21 cellular contexts compared by ENCODE assay signal in genomic region chr4:22440999-22441398, GRCh38.
DNase-seq lines count a peak whose midpoint lies in the region; ATAC-seq, FAIRE-seq and TF ChIP-seq lines count a peak whose summit lies in the region.
"Had no signal": no experiment of that assay in that cellular context is flagged by ENCODE, and none has a peak within 500 bp of the region (broad histone marks: within the 10 kb centered on the region; RNA-seq: fewer than 3 reads in every experiment).

No MANE protein-coding gene starts in this region.

- FAIRE-seq in HepG2 (lab: Jason Lieb, UNC) = no peak
- FAIRE-seq: A549, GM12891 had no signal

- H3K27me3 ChIP-seq in liver (ENCODE audit: control insufficient read depth in 4 of 4, insufficient read depth in 4 of 4, low read length in 3 of 4) (no peaks in the 10 kb centered on the region), HepG2 (ENCODE audit: control insufficient read depth in 1 of 2, insufficient read depth in 2 of 2, low read length in 2 of 2) (no peaks in the 10 kb centered on the region)
- H3K27me3 ChIP-seq: BLaER1 treated with 17β-estradiol and CSF1 and Interleukin-3, amounts not matched to agents 10 nM and 100 nM had no signal

- TF ChIP-seq RAD21 in liver (IDR thresholded peaks at IDR 0.05) (no peak), HepG2 (CRISPR knock-in tag; IDR thresholded peaks at IDR 0.05) (no peak)

- peak overlapping the region in 1 of 2 donors; percentile 56 for H3K27ac ChIP-seq in liver (ENCODE audit: low read depth in 1 of 2, low read length in 2 of 2)
- H3K27ac ChIP-seq in HepG2 (ENCODE audit: extremely low read length, insufficient read depth, low read length) = no peak overlapping the region
- H3K27ac ChIP-seq: 22Rv1; A549; BLaER1 treated with 17β-estradiol and CSF1 and Interleukin-3, amounts not matched to agents 10 nM and 100 nM; C4-2B had no signal

- peak overlapping the region; percentile 57 to 83 (median 66) for H3K4me3 ChIP-seq in liver (ENCODE audit: low read depth in 1 of 3, low read length in 3 of 3)
- H3K4me3 ChIP-seq in HepG2 (replicated peaks in 1 of 3; ENCODE audit: insufficient read depth in 1 of 3, low read depth in 2 of 3, low read length in 3 of 3) = no peak overlapping the region
- H3K4me3 ChIP-seq: A549; BLaER1 treated with 17β-estradiol and CSF1 and Interleukin-3, amounts not matched to agents 10 nM and 100 nM had no signal

- peaks cover 38% of the 10 kb centered on the region for H3K4me1 Mint-ChIP-seq in T-helper 2 cell treated with Interferon-gamma antibody and Interleukin-4, amounts not matched to agents 5 μg/mL and 100 μg/mL, for 36 hours (ENCODE audit: low read depth)
- H3K4me1 Mint-ChIP-seq in nephron progenitor cell = no peaks in the 10 kb centered on the region
- H3K4me1 Mint-ChIP-seq: B cell had no signal

- H3K9me3 Mint-ChIP-seq in T-helper 2 cell treated with Interferon-gamma antibody and Interleukin-4, amounts not matched to agents 5 μg/mL and 100 μg/mL, for 36 hours = no peaks in the 10 kb centered on the region
- no peaks in the 10 kb centered on the region for H3K9me3 Mint-ChIP-seq in nephron progenitor cell
- H3K9me3 Mint-ChIP-seq: CD4-positive, alpha-beta T cell; CD8-positive, alpha-beta T cell had no signal

- CTCF ChIA-PET in HepG2 (lab: Yijun Ruan, JAX; ENCODE audit: low intra/inter-chr PET ratio, low total read pairs) = no interaction called here

- no peak for TF ChIP-seq POLR2A in HepG2 (IDR thresholded peaks at IDR 0.05; ENCODE audit: insufficient read depth in 1 of 2, low read depth in 2 of 2, low read length in 2 of 2)

- no peak for DNase-seq in T-helper 2 cell treated with Interferon-gamma antibody and Interleukin-4, amounts not matched to agents 5 μg/mL and 100 μg/mL, for 36 hours (ENCODE audit: low spot score)
- DNase-seq in T-helper 2 cell = no peak
- no peak for DNase-seq in HepG2 (ENCODE audit: low spot score)
- DNase-seq in left lobe of liver (ENCODE audit: low spot score) = no peak
- DNase-seq in nephron progenitor cell = no peak
- no peak for DNase-seq in KBM-7
- DNase-seq: AML-193; Caco-2; Calu3; CD4-positive, alpha-beta T cell; CD8-positive, alpha-beta T cell; DMS79 treated with DMSO at 0.1 percent for 48 hours; GF-D8 had no signal

- H3K79me2 ChIP-seq in HepG2 (ENCODE audit: insufficient read depth, low read length) = no peaks in the 10 kb centered on the region

- intact Hi-C loops in HepG2 (cut with micrococcal nuclease; ENCODE audit: unreplicated experiment) = no loop called here

- no peaks in the 10 kb centered on the region for H3K27me3 Mint-ChIP-seq in T-helper 2 cell treated with Interferon-gamma antibody and Interleukin-4, amounts not matched to agents 5 μg/mL and 100 μg/mL, for 36 hours (ENCODE audit: low read depth)
- no peaks in the 10 kb centered on the region for H3K27me3 Mint-ChIP-seq in nephron progenitor cell (ENCODE audit: low read depth, poor library complexity)
- H3K27me3 Mint-ChIP-seq: B cell; CD4-positive, alpha-beta T cell had no signal

- TF ChIP-seq CTCF in liver (IDR thresholded peaks at IDR 0.05; ENCODE audit: low read depth, low read length, missing input control) (no peak), HepG2 (CRISPR knock-in tag; IDR thresholded peaks at IDR 0.05) (no peak), nephron progenitor cell (IDR thresholded peaks at IDR 0.05) (no peak)

- TF ChIP-seq EP300 in HepG2 (IDR thresholded peaks at IDR 0.05; ENCODE audit: low read depth in 2 of 2, low read length in 2 of 2) (no peak), HepG2 (CRISPR knock-in tag; IDR thresholded peaks at IDR 0.05; ENCODE audit: borderline replicate concordance) (no peak)

- peak overlapping the region; percentile 1 for H3K4me3 Mint-ChIP-seq in T-helper 2 cell treated with Interferon-gamma antibody and Interleukin-4, amounts not matched to agents 5 μg/mL and 100 μg/mL, for 36 hours
- no peak overlapping the region for H3K4me3 Mint-ChIP-seq in nephron progenitor cell
- H3K4me3 Mint-ChIP-seq: B cell; CD4-positive, alpha-beta T cell; CD8-positive, alpha-beta T cell had no signal

- H3K4me1 ChIP-seq in liver (ENCODE audit: control insufficient read depth in 4 of 4, insufficient read depth in 4 of 4, low read length in 3 of 4) (peaks cover 0 to 34% (median 31%) of the 10 kb centered on the region in 4 donors), HepG2 (ENCODE audit: insufficient read depth, low read length) (peaks cover 16% of the 10 kb centered on the region)
- H3K4me1 ChIP-seq: A549, Caco-2 had no signal

- no peaks in the 10 kb centered on the region; the same call in 1 of the 2 replicates for H4K20me1 ChIP-seq in HepG2 (ENCODE audit: insufficient read depth, low read length)
- H4K20me1 ChIP-seq: BLaER1 treated with 17β-estradiol and CSF1 and Interleukin-3, amounts not matched to agents 10 nM and 100 nM had no signal

- H3K36me3 ChIP-seq in liver (ENCODE audit: control insufficient read depth in 4 of 4, insufficient read depth in 3 of 4, low read depth in 1 of 4, low read length in 3 of 4) (peaks cover 2 to 4% (median 2%) of the 10 kb centered on the region in 4 donors), HepG2 (replicated peaks in 1 of 2; ENCODE audit: control insufficient read depth in 1 of 2, insufficient read depth in 2 of 2, low read length in 2 of 2) (peaks cover 2 to 57% of the 10 kb centered on the region in 2 experiments)

- H3K36me3 Mint-ChIP-seq in T-helper 2 cell treated with Interferon-gamma antibody and Interleukin-4, amounts not matched to agents 5 μg/mL and 100 μg/mL, for 36 hours (ENCODE audit: low read depth) = peaks cover 27% of the 10 kb centered on the region
- peaks cover 75% of the 10 kb centered on the region for H3K36me3 Mint-ChIP-seq in nephron progenitor cell (ENCODE audit: low read depth)

- in situ Hi-C loops in HepG2 (cut with HindIII; ENCODE audit: extremely low pct_ligation_motif_present, low pct_unique_long_range_greater_than_20kb) = no loop called here
- in situ Hi-C loops in KBM-7 (cut with MboI; ENCODE audit: low pct_unique_long_range_greater_than_20kb, low sequenced_read_pairs) = no loop called here

- no peak overlapping the region for H2AFZ ChIP-seq in HepG2 (ENCODE audit: low read length)

- no peak for ATAC-seq in HepG2
- peak; percentile 71 for ATAC-seq in left lobe of liver
- no peak for ATAC-seq in GM18517 (IDR thresholded peaks at IDR 0.05; ENCODE audit: unreplicated experiment)
- ATAC-seq: A549; CD8-positive, alpha-beta T cell had no signal

- H3K9me3 ChIP-seq in liver (ENCODE audit: control insufficient read depth in 4 of 4, low read length in 3 of 4) (no peaks in the 10 kb centered on the region), HepG2 (ENCODE audit: low read length) (no peaks in the 10 kb centered on the region)
- H3K9me3 ChIP-seq: A549; BLaER1 treated with 17β-estradiol and CSF1 and Interleukin-3, amounts not matched to agents 10 nM and 100 nM; Caco-2 had no signal

- no peak overlapping the region for H3K27ac Mint-ChIP-seq in T-helper 2 cell treated with Interferon-gamma antibody and Interleukin-4, amounts not matched to agents 5 μg/mL and 100 μg/mL, for 36 hours
- peak overlapping the region; percentile 26 for H3K27ac Mint-ChIP-seq in nephron progenitor cell
- H3K27ac Mint-ChIP-seq: B cell; CD4-positive, alpha-beta T cell; CD8-positive, alpha-beta T cell had no signal

- BruUV-seq in HepG2 (replicated peaks; lab: Mats Ljungman, UMichigan) = no TSS peak

- H3K4me2 ChIP-seq in HepG2 (ENCODE audit: low read depth, low read length) = no peak overlapping the region
- H3K4me2 ChIP-seq: A549; BLaER1 treated with 17β-estradiol and CSF1 and Interleukin-3, amounts not matched to agents 10 nM and 100 nM had no signal

- POLR2A ChIA-PET in HepG2 (lab: Yijun Ruan, JAX) = no interaction called here

- H3K9ac ChIP-seq in liver (ENCODE audit: low read depth in 1 of 2, low read length in 2 of 2) = peak overlapping the region; percentile 48 to 49
- no peak overlapping the region for H3K9ac ChIP-seq in HepG2 (ENCODE audit: insufficient read depth, low read depth, low read length)
- H3K9ac ChIP-seq: BLaER1 treated with 17β-estradiol and CSF1 and Interleukin-3, amounts not matched to agents 10 nM and 100 nM had no signal

TF ChIP-seq in HepG2, 621 proteins besides CTCF, POLR2A, EP300 and RAD21 (continues in another document):
- no peak for TF ChIP-seq STAT5B (CRISPR knock-in tag; IDR thresholded peaks at IDR 0.05)
- TF ChIP-seq PHB2 (IDR thresholded peaks at IDR 0.05; ENCODE audit: partially characterized antibody) = no peak
- TF ChIP-seq, protein P1, sequence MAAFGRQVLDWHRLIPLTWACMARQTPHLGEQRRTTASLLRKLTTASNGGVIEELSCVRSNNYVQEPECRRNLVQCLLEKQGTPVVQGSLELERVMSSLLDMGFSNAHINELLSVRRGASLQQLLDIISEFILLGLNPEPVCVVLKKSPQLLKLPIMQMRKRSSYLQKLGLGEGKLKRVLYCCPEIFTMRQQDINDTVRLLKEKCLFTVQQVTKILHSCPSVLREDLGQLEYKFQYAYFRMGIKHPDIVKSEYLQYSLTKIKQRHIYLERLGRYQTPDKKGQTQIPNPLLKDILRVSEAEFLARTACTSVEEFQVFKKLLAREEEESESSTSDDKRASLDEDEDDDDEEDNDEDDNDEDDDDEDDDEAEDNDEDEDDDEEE (CRISPR knock-in tag; IDR thresholded peaks at IDR 0.05) = no peak
- TF ChIP-seq ZSCAN12 (CRISPR knock-in tag; IDR thresholded peaks at IDR 0.05) = no peak
- TF ChIP-seq SKIL (CRISPR knock-in tag; IDR thresholded peaks at IDR 0.05; ENCODE audit: borderline replicate concordance) = no peak
- no peak for TF ChIP-seq ZBTB1 (CRISPR knock-in tag; IDR thresholded peaks at IDR 0.05; ENCODE audit: borderline replicate concordance)
- TF ChIP-seq ZNF839 (CRISPR knock-in tag; IDR thresholded peaks at IDR 0.05; ENCODE audit: borderline replicate concordance) = no peak

Comparison
In these comparisons a context has a peak if more than half of its experiments do, and no peak if none do; other contexts are left out.
1. H3K4me3 ChIP-seq: peak in liver (3 of 3); none in HepG2 (0 of 3).